ENCODE assay signal across 23 cellular contexts in the genomic region with DNA sequence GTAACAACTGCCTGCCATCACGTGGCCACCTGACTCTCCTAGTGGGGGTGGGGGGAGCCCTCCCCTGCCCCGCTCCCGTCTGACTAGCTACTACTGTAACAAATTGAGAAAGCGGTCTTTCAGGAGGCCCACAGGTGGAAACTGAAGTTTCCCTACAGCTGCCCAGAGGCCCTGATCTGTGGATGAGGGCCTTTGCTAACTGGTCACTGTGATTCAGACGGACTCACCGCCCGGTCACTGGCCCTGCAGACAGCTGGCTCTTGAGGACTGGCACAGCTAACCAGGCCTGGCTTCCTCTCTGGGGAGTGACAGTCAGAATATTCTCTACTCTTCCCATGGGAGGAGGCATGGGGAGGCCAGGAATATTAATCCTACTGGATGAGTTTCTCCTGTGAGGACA.
DNase-seq lines count a peak whose midpoint lies in the region; ATAC-seq and TF ChIP-seq lines count a peak whose summit lies in the region.
"Had no signal": no experiment of that assay in that cellular context is flagged by ENCODE, and none has a peak within 500 bp of the region (broad histone marks: within the 10 kb centered on the region; RNA-seq: fewer than 3 reads in every experiment).

No MANE protein-coding gene starts in this region.

- H3K27me3 ChIP-seq in H7 (ENCODE audit: control insufficient read depth, insufficient read depth, low read length) = no peaks in the 10 kb centered on the region
- H3K27me3 ChIP-seq in SJCRH30 = no peaks in the 10 kb centered on the region
- H3K27me3 ChIP-seq: SJSA1, stomach had no signal

- peaks cover 21% of the 10 kb centered on the region for H3K4me1 Mint-ChIP-seq in nephron progenitor cell
- no peaks in the 10 kb centered on the region for H3K4me1 Mint-ChIP-seq in activated T-cell treated with anti-CD3 and anti-CD28 coated beads, Interleukin-2, amount 50 U/mL, for 24 hours (ENCODE audit: low read depth)
- H3K4me1 Mint-ChIP-seq: activated naive CD4-positive, alpha-beta T cell treated with anti-CD3 and anti-CD28 coated beads, Interleukin-2, amount 50 U/mL, for 24 hours; CD14-positive monocyte had no signal

- peak overlapping the region; percentile 90 for H3K27ac ChIP-seq in SJCRH30
- H3K27ac ChIP-seq: KMS-11, SJSA1, stomach had no signal

- H3K4me3 Mint-ChIP-seq in nephron progenitor cell = no peak overlapping the region
- H3K4me3 Mint-ChIP-seq in activated T-cell treated with anti-CD3 and anti-CD28 coated beads, Interleukin-2, amount 50 U/mL, for 24 hours = no peak overlapping the region
- H3K4me3 Mint-ChIP-seq: activated CD4-positive, alpha-beta T cell treated with anti-CD3 and anti-CD28 coated beads, Interleukin-2, amount 10 ng/mL, durations not matched to agents 7 days and 5 days; activated naive CD4-positive, alpha-beta T cell treated with anti-CD3 and anti-CD28 coated beads, Interleukin-2, amount 50 U/mL, for 24 hours; CD14-positive monocyte; dendritic cell treated with granulocyte-macrophage colony-stimulating factor and Interleukin-4, amounts not matched to agents 40 ng/mL and 50 ng/mL, for 4 days; T-helper 17 cell had no signal

- intact Hi-C loops in sciatic nerve (cut with DNase I) = no loop called here

- H3K27ac Mint-ChIP-seq in nephron progenitor cell = peak overlapping the region; percentile 96
- no peak overlapping the region for H3K27ac Mint-ChIP-seq in activated T-cell treated with anti-CD3 and anti-CD28 coated beads, Interleukin-2, amount 50 U/mL, for 24 hours
- H3K27ac Mint-ChIP-seq: activated CD4-positive, alpha-beta T cell treated with anti-CD3 and anti-CD28 coated beads, Interleukin-2, amount 10 ng/mL, durations not matched to agents 7 days and 5 days; activated naive CD4-positive, alpha-beta T cell treated with anti-CD3 and anti-CD28 coated beads, Interleukin-2, amount 50 U/mL, for 24 hours; CD14-positive monocyte; dendritic cell treated with granulocyte-macrophage colony-stimulating factor and Interleukin-4, amounts not matched to agents 40 ng/mL and 50 ng/mL, for 4 days; T-helper 17 cell had no signal

- H3K4me3 ChIP-seq in H7 (ENCODE audit: insufficient read depth, low read depth, low read length) (no peak overlapping the region), SJCRH30 (no peak overlapping the region)
- H3K4me3 ChIP-seq: SJSA1, stomach had no signal

- H3K36me3 Mint-ChIP-seq in nephron progenitor cell (ENCODE audit: low read depth) = peaks cover 53% of the 10 kb centered on the region
- H3K36me3 Mint-ChIP-seq in activated T-cell treated with anti-CD3 and anti-CD28 coated beads, Interleukin-2, amount 50 U/mL, for 24 hours (ENCODE audit: low read depth) = no peaks in the 10 kb centered on the region
- H3K36me3 Mint-ChIP-seq: activated naive CD4-positive, alpha-beta T cell treated with anti-CD3 and anti-CD28 coated beads, Interleukin-2, amount 50 U/mL, for 24 hours; CD14-positive monocyte had no signal

- DNase-seq in A172 (ENCODE audit: low spot score) (peak; percentile 11), H7 (peak; percentile 37), SJCRH30 (peak; percentile 81 to 89), nephron progenitor cell (no peak), sciatic nerve (ENCODE audit: low spot score) (no peak)
- no peak for DNase-seq in activated T-cell treated with anti-CD3 and anti-CD28 coated beads, Interleukin-2, amount 50 U/mL, for 24 hours
- DNase-seq: activated CD4-positive, alpha-beta T cell treated with anti-CD3 and anti-CD28 coated beads, Interleukin-2, amount 10 ng/mL, durations not matched to agents 7 days and 5 days; GOT3; NCI-H1092 treated with DMSO at 0.1 percent for 48 hours; NCI-H2029; NCI-H446; OCI-M1; stomach; T-helper 17 cell; trophoblast cell had no signal

- ATAC-seq in GM21515 (IDR thresholded peaks at IDR 0.05; ENCODE audit: unreplicated experiment) = no peak
- ATAC-seq in sciatic nerve = no peak
- ATAC-seq in HG03095 (IDR thresholded peaks at IDR 0.05; ENCODE audit: unreplicated experiment) = no peak
- ATAC-seq: left lobe of liver, T-helper 17 cell had no signal

- H3K9me3 Mint-ChIP-seq in nephron progenitor cell = peaks cover 18% of the 10 kb centered on the region
- peaks cover 3% of the 10 kb centered on the region for H3K9me3 Mint-ChIP-seq in activated T-cell treated with anti-CD3 and anti-CD28 coated beads, Interleukin-2, amount 50 U/mL, for 24 hours
- H3K9me3 Mint-ChIP-seq: activated naive CD4-positive, alpha-beta T cell treated with anti-CD3 and anti-CD28 coated beads, Interleukin-2, amount 50 U/mL, for 24 hours had no signal

- peaks cover 22% of the 10 kb centered on the region for H3K4me1 ChIP-seq in SJCRH30
- H3K4me1 ChIP-seq: SJSA1, stomach had no signal

- no peaks in the 10 kb centered on the region for H3K27me3 Mint-ChIP-seq in nephron progenitor cell (ENCODE audit: low read depth, poor library complexity)
- peaks cover 19% of the 10 kb centered on the region for H3K27me3 Mint-ChIP-seq in activated T-cell treated with anti-CD3 and anti-CD28 coated beads, Interleukin-2, amount 50 U/mL, for 24 hours
- H3K27me3 Mint-ChIP-seq: activated CD4-positive, alpha-beta T cell treated with anti-CD3 and anti-CD28 coated beads, Interleukin-2, amount 10 ng/mL, durations not matched to agents 7 days and 5 days had no signal

- H3K9me3 ChIP-seq in SJCRH30 (replicated peaks) = peaks cover 4% of the 10 kb centered on the region; the same call in 1 of the 2 replicates

- TF ChIP-seq CTCF in nephron progenitor cell (IDR thresholded peaks at IDR 0.05) = no peak

- H3K36me3 ChIP-seq in H7 (replicated peaks; ENCODE audit: control insufficient read depth, insufficient read depth, low read length) (peaks cover 4% of the 10 kb centered on the region; the same call in 1 of the 2 replicates), SJCRH30 (no peaks in the 10 kb centered on the region)
- H3K36me3 ChIP-seq: SJSA1, stomach had no signal

Comparison
In these comparisons a context has a peak if more than half of its experiments do, and no peak if none do; other contexts are left out.
1. DNase-seq: peak in A172 (single experiment), H7 (single experiment) and SJCRH30 (2 of 2); none in nephron progenitor cell (single experiment), activated T-cell treated with anti-CD3 and anti-CD28 coated beads, Interleukin-2, amount 50 U/mL, for 24 hours (single experiment) and sciatic nerve (single experiment).